ENCODE assay signal across 16 cellular contexts in genomic region chr7:24192701-24193100, GRCh38.
"Had no signal": no experiment of that assay in that cellular context is flagged by ENCODE, and none has a peak within 500 bp of the region (broad histone marks: within the 10 kb centered on the region; RNA-seq: fewer than 3 reads in every experiment).

No MANE protein-coding gene starts in this region.

- H3K9me3 ChIP-seq: ovary, tibial artery, upper lobe of left lung, vagina had no signal

- H3K4me3 ChIP-seq: gastroesophageal sphincter, ovary, tibial artery, upper lobe of left lung, vagina had no signal

- H3K4me1 ChIP-seq: gastroesophageal sphincter, tibial artery, upper lobe of left lung, vagina had no signal

- H3K27me3 ChIP-seq: gastroesophageal sphincter, ovary, tibial artery, upper lobe of left lung, vagina had no signal

- H3K27ac ChIP-seq: gastroesophageal sphincter, ovary, tibial artery, upper lobe of left lung, vagina had no signal

- H3K36me3 ChIP-seq: gastroesophageal sphincter, ovary, tibial artery, upper lobe of left lung, vagina had no signal

- ATAC-seq: gastroesophageal sphincter; left cardiac atrium; natural killer cell; right cardiac atrium; stimulated activated effector memory CD8-positive, alpha-beta T cell treated with anti-CD3 and anti-CD28 coated beads, Interleukin-12 subunit alpha, Interleukin-12 subunit beta, amount 100 ng/mL, for 72 hours had no signal

- DNase-seq: cortex of kidney; effector memory CD4-positive, alpha-beta T cell; glutamatergic neuron; kidney; left cardiac atrium; mammary epithelial cell; natural killer cell; ovary; right cardiac atrium; stimulated activated CD4-positive, alpha-beta T cell treated with anti-CD3 and anti-CD28 coated beads, Interleukin-4, amount 100 ng/mL, for 1 hour; stimulated activated CD8-positive, alpha-beta memory T cell treated with anti-CD3 and anti-CD28 coated beads, Interleukin-4, amount 100 ng/mL, for 48 hours; tibial artery had no signal
